29 cellular contexts compared by ENCODE assay signal in the genomic region with DNA sequence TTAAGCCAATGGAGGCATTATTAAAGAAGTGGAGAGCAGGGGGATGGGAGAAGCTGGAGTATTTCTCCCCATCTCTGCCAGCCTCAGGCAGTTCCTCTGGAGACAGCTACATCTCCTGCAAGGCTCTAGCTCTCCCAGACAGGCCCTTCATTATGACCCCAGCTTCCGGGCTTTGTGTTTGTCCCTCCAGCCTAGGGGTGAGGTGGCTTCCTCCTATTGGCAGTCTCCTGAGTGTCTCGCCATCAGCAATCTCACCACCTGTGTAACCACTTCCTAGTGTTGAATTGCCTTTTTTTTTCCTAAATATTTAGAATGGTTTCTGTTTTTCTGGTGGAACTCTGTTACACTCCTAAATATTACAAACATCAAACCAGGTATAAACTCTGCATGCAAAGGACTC.
"Had no signal": no experiment of that assay in that cellular context is flagged by ENCODE, and none has a peak within 500 bp of the region (broad histone marks: within the 10 kb centered on the region; RNA-seq: fewer than 3 reads in every experiment).

No MANE protein-coding gene starts in this region.

- H3K27ac ChIP-seq: adrenal gland, body of pancreas, heart left ventricle, WERI-Rb-1 had no signal

- H3K27me3 ChIP-seq: body of pancreas, heart left ventricle had no signal

- H3K4me3 ChIP-seq: adrenal gland, body of pancreas, heart left ventricle had no signal

- DNase-seq: activated B cell treated with CpG ODN at 0.5 μM for 24 hours; activated CD4-positive, alpha-beta T cell treated with anti-CD3 and anti-CD28 coated beads for 48 hours; activated CD4-positive, alpha-beta T cell treated with anti-CD3 and anti-CD28 coated beads, Interleukin-2, amount 50 U/mL, for 1 hour; activated CD4-positive, alpha-beta T cell treated with anti-CD3 and anti-CD28 coated beads, Interleukin-2, amount 50 U/mL, for 48 hours; activated CD8-positive, alpha-beta memory T cell treated with anti-CD3 and anti-CD28 coated beads for 24 hours; activated CD8-positive, alpha-beta T cell treated with anti-CD3 and anti-CD28 coated beads for 36 hours; activated gamma-delta T cell; activated naive CD4-positive, alpha-beta T cell; activated naive CD4-positive, alpha-beta T cell treated with anti-CD3 and anti-CD28 coated beads, Interleukin-2, amount 10 ng/mL, durations not matched to agents 7 days and 5 days; activated naive CD8-positive, alpha-beta T cell treated with anti-CD3 and anti-CD28 coated beads, Interleukin-2, amount 50 U/mL, for 24 hours; activated T-cell treated with anti-CD3 and anti-CD28 coated beads, Interleukin-2, amount 50 U/mL, for 24 hours; activated T-cell treated with anti-CD3 and anti-CD28 coated beads, Interleukin-2, amount 50 U/mL, for 72 hours; amygdala; aorta; body of pancreas; caudate nucleus; cortex of kidney; effector CD8-positive, alpha-beta T cell; foreskin fibroblast; glutamatergic neuron; heart left ventricle; T-helper 1 cell; T-helper 17 cell; T1000; WERI-Rb-1 had no signal

- FAIRE-seq: colon, endometrium, frontal cortex had no signal

- H3K9me3 ChIP-seq: adrenal gland, body of pancreas had no signal

- H3K36me3 ChIP-seq: adrenal gland, heart left ventricle, WERI-Rb-1 had no signal

- H3K4me1 ChIP-seq: adrenal gland, body of pancreas, heart left ventricle had no signal
